ENCODE assay signal across 14 cellular contexts in the genomic region with DNA sequence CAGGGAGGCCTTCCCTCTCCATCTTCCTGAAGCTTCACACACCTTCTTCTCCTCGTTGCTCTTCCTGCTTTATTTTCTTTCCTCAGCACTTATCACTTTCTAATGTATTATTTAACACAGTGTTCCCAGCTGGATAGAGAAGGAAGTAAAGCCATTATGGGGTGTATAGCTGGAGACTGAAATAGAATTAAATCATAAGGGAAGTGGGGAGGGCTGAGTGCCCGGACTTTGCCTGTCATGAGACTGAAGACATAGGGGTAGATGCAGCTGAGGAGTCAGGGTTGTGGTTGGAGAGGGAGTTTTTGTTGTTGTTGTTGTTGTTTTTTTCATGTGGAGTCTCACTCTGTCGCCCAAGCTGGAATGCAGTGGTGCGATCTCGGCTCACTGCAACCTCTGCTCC.
DNase-seq lines count a peak whose midpoint lies in the region; ATAC-seq and TF ChIP-seq lines count a peak whose summit lies in the region.
"Had no signal": no experiment of that assay in that cellular context is flagged by ENCODE, and none has a peak within 500 bp of the region (broad histone marks: within the 10 kb centered on the region; RNA-seq: fewer than 3 reads in every experiment).

No MANE protein-coding gene starts in this region.

- H3K27me3 Mint-ChIP-seq in dendritic cell treated with granulocyte-macrophage colony-stimulating factor and Interleukin-4, amounts not matched to agents 40 ng/mL and 50 ng/mL, for 4 days: no peaks in the 10 kb centered on the region
- no peaks in the 10 kb centered on the region for H3K27me3 Mint-ChIP-seq in activated CD8-positive, alpha-beta memory T cell treated with anti-CD3 and anti-CD28 coated beads, Interleukin-2, amount 10 ng/mL, durations not matched to agents 7 days and 5 days
- H3K27me3 Mint-ChIP-seq: CD4-positive, alpha-beta memory T cell had no signal

- H3K4me1 ChIP-seq in left lung (no peaks in the 10 kb centered on the region), lower lobe of right lung (no peaks in the 10 kb centered on the region)
- H3K4me1 ChIP-seq: HAP-1 had no signal

- DNase-seq in Right ventricle myocardium superior (no peak), cardiac septum (ENCODE audit: low spot score) (no peak), left lung (no peak), lower lobe of right lung (no peak)
- no peak for DNase-seq in activated CD8-positive, alpha-beta memory T cell treated with anti-CD3 and anti-CD28 coated beads, Interleukin-2, amount 10 ng/mL, durations not matched to agents 7 days and 5 days
- DNase-seq: C1 segment of cervical spinal cord; CD4-positive, alpha-beta memory T cell; COR-L47; DMS153; DND-41; GOT3; HFFc6 had no signal

- CTCF ChIA-PET in activated CD8-positive, alpha-beta memory T cell treated with anti-CD3 and anti-CD28 coated beads, Interleukin-2, amount 10 ng/mL, durations not matched to agents 7 days and 5 days (lab: Charles Lee): no interaction called here

- H3K27ac Mint-ChIP-seq in dendritic cell treated with granulocyte-macrophage colony-stimulating factor and Interleukin-4, amounts not matched to agents 40 ng/mL and 50 ng/mL, for 4 days: peak overlapping the region; percentile 50
- H3K27ac Mint-ChIP-seq in activated CD8-positive, alpha-beta memory T cell treated with anti-CD3 and anti-CD28 coated beads, Interleukin-2, amount 10 ng/mL, durations not matched to agents 7 days and 5 days: no peak overlapping the region
- H3K27ac Mint-ChIP-seq: HFFc6 had no signal

- ATAC-seq in Right ventricle myocardium superior (ENCODE audit: poor library complexity) (peak; percentile 59), left lung (peak; percentile 22), lower lobe of right lung (no peak)
- ATAC-seq in activated CD8-positive, alpha-beta memory T cell treated with anti-CD3 and anti-CD28 coated beads, Interleukin-2, amount 10 ng/mL, durations not matched to agents 7 days and 5 days: no peak

- H3K9me3 ChIP-seq in left lung (peaks cover 4 to 15% of the 10 kb centered on the region in 2 donors), lower lobe of right lung (peaks cover 19% of the 10 kb centered on the region)

- TF ChIP-seq CTCF in left lung (IDR thresholded peaks at IDR 0.05) (no peak), lower lobe of right lung (IDR thresholded peaks at IDR 0.05) (no peak)

- H3K9me3 Mint-ChIP-seq in dendritic cell treated with granulocyte-macrophage colony-stimulating factor and Interleukin-4, amounts not matched to agents 40 ng/mL and 50 ng/mL, for 4 days: peaks cover 26% of the 10 kb centered on the region
- H3K9me3 Mint-ChIP-seq in activated CD8-positive, alpha-beta memory T cell treated with anti-CD3 and anti-CD28 coated beads, Interleukin-2, amount 10 ng/mL, durations not matched to agents 7 days and 5 days (ENCODE audit: low read depth): peaks cover 10% of the 10 kb centered on the region

- H3K36me3 ChIP-seq in left lung: no peaks in the 10 kb centered on the region
- H3K36me3 ChIP-seq in lower lobe of right lung: no peaks in the 10 kb centered on the region
- H3K36me3 ChIP-seq: HAP-1 had no signal

- intact Hi-C loops in Right ventricle myocardium superior (cut with DNase I) (no loop called here), cardiac septum (cut with DNase I) (no loop called here), left lung (cut with DNase I) (no loop called here), lower lobe of right lung (cut with DNase I) (no loop called here)
- intact Hi-C loops in dendritic cell treated with granulocyte-macrophage colony-stimulating factor and Interleukin-4, amounts not matched to agents 40 ng/mL and 50 ng/mL, for 4 days (cut with micrococcal nuclease): no loop called here

- H3K4me3 ChIP-seq in left lung: no peak overlapping the region
- H3K4me3 ChIP-seq in lower lobe of right lung: no peak overlapping the region
- H3K4me3 ChIP-seq: HAP-1 had no signal

- H3K27ac ChIP-seq in left lung (no peak overlapping the region), lower lobe of right lung (no peak overlapping the region)

- no peak overlapping the region for H3K4me3 Mint-ChIP-seq in dendritic cell treated with granulocyte-macrophage colony-stimulating factor and Interleukin-4, amounts not matched to agents 40 ng/mL and 50 ng/mL, for 4 days
- H3K4me3 Mint-ChIP-seq in activated CD8-positive, alpha-beta memory T cell treated with anti-CD3 and anti-CD28 coated beads, Interleukin-2, amount 10 ng/mL, durations not matched to agents 7 days and 5 days: no peak overlapping the region
- H3K4me3 Mint-ChIP-seq: CD4-positive, alpha-beta memory T cell; HFFc6 had no signal

- no peaks in the 10 kb centered on the region for H3K27me3 ChIP-seq in left lung
- H3K27me3 ChIP-seq in lower lobe of right lung (ENCODE audit: low read depth): no peaks in the 10 kb centered on the region

- H3K36me3 Mint-ChIP-seq in dendritic cell treated with granulocyte-macrophage colony-stimulating factor and Interleukin-4, amounts not matched to agents 40 ng/mL and 50 ng/mL, for 4 days (ENCODE audit: low read depth): peaks cover 21% of the 10 kb centered on the region
- peaks cover 30% of the 10 kb centered on the region for H3K36me3 Mint-ChIP-seq in activated CD8-positive, alpha-beta memory T cell treated with anti-CD3 and anti-CD28 coated beads, Interleukin-2, amount 10 ng/mL, durations not matched to agents 7 days and 5 days

- H3K4me1 Mint-ChIP-seq in dendritic cell treated with granulocyte-macrophage colony-stimulating factor and Interleukin-4, amounts not matched to agents 40 ng/mL and 50 ng/mL, for 4 days (ENCODE audit: low read depth): peaks cover 12% of the 10 kb centered on the region
- no peaks in the 10 kb centered on the region for H3K4me1 Mint-ChIP-seq in activated CD8-positive, alpha-beta memory T cell treated with anti-CD3 and anti-CD28 coated beads, Interleukin-2, amount 10 ng/mL, durations not matched to agents 7 days and 5 days

Comparison
In these comparisons a context has a peak if more than half of its experiments do, and no peak if none do; other contexts are left out.
1. ATAC-seq: peak in Right ventricle myocardium superior (single experiment) and left lung (single experiment); none in lower lobe of right lung (0 of 2) and activated CD8-positive, alpha-beta memory T cell treated with anti-CD3 and anti-CD28 coated beads, Interleukin-2, amount 10 ng/mL, durations not matched to agents 7 days and 5 days (single experiment).